Comparison of ENCODE assay signal across 1 cellular context in the genomic region with DNA sequence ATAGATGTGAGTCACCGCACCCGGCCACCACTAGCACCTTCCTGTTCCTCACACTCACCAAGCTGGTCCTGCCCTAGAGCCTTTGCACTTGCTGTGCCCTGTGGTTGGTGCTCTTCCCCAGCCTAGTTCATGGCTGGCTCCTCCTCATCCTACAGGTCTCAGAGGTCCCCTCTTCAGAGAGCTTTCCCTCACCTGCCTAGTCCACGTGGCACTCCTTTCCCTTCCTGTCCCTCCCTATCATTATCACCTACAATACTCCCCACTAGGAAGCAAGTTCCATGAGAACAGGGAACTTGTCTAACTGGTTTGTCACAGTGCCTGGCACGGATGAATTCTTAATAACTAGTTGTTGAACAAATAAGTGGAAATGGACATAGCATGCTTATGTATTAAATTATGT.
TF ChIP-seq lines count a peak whose summit lies in the region.

No MANE protein-coding gene starts in this region.

TF ChIP-seq in HCT116, 20 proteins besides CTCF, POLR2A, EP300 and RAD21 (continued from another document):
- TF ChIP-seq, protein P1, sequence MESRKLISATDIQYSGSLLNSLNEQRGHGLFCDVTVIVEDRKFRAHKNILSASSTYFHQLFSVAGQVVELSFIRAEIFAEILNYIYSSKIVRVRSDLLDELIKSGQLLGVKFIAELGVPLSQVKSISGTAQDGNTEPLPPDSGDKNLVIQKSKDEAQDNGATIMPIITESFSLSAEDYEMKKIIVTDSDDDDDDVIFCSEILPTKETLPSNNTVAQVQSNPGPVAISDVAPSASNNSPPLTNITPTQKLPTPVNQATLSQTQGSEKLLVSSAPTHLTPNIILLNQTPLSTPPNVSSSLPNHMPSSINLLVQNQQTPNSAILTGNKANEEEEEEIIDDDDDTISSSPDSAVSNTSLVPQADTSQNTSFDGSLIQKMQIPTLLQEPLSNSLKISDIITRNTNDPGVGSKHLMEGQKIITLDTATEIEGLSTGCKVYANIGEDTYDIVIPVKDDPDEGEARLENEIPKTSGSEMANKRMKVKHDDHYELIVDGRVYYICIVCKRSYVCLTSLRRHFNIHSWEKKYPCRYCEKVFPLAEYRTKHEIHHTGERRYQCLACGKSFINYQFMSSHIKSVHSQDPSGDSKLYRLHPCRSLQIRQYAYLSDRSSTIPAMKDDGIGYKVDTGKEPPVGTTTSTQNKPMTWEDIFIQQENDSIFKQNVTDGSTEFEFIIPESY (IDR thresholded peaks at IDR 0.05; ENCODE audit: extremely low read depth, insufficient replicate concordance, low read length), result no peak
